9 cellular contexts compared by ENCODE assay signal in the genomic region with DNA sequence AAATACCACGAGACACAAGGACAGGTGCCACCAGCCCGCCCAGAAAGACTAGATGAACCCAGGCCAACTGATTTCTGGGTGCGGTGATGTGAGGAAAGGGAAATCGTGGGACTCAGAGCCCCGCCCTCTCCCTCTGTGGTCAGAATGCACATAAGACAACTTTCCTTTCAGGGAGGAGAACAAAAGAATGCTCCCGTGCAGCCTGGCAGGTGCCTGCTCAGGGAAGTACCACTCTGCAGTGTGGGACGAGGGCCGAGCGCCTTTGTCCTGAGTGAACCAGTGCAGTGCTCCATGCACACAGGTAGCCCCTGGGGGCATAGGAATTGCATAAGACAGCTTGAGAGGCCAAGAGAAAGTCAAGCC.
DNase-seq lines count a peak whose midpoint lies in the region; ATAC-seq and TF ChIP-seq lines count a peak whose summit lies in the region.
"Had no signal": no experiment of that assay in that cellular context is flagged by ENCODE, and none has a peak within 500 bp of the region (broad histone marks: within the 10 kb centered on the region; RNA-seq: fewer than 3 reads in every experiment).

No MANE protein-coding gene starts in this region.

- POLR2A ChIA-PET in activated CD8-positive, alpha-beta T cell treated with anti-CD3 and anti-CD28 coated beads for 36 hours (lab: Charles Lee), result interaction anchor here (0.9 to 11.1 kb wide), 3 partner anchors 18 to 399 kb away, joined by 4 to 251 read pairs (median 19); partner anchors contain the start of gene TRUB1

- H3K4me1 ChIP-seq in heart right ventricle, result peaks cover 16 to 69% (median 54%) of the 10 kb centered on the region in 9 donors

- peak in 3 of 8 donors; percentile 4 to 19 (median 4) for ATAC-seq in heart right ventricle
- peak; percentile 14 for ATAC-seq in activated CD8-positive, alpha-beta T cell treated with anti-CD3 and anti-CD28 coated beads for 36 hours
- ATAC-seq: PC-3 had no signal

- TF ChIP-seq CTCF in heart right ventricle (IDR thresholded peaks at IDR 0.05) (no peak), type B pancreatic cell (conservative IDR thresholded peaks at IDR 0.05) (no peak), GM13977 (IDR thresholded peaks at IDR 0.05; ENCODE audit: extremely low read depth, insufficient read depth, missing control alignments) (no peak)
- TF ChIP-seq CTCF in activated CD8-positive, alpha-beta T cell treated with anti-CD3 and anti-CD28 coated beads for 36 hours (IDR thresholded peaks at IDR 0.05), result no peak

- CTCF ChIA-PET in activated CD8-positive, alpha-beta T cell treated with anti-CD3 and anti-CD28 coated beads for 36 hours (lab: Charles Lee), result interaction anchor here (21.0 kb wide), 1 partner anchor 18 kb away, joined by 252 read pairs; no protein-coding TSS in a partner anchor

- no peak overlapping the region for H3K4me3 ChIP-seq in heart right ventricle

- H3K36me3 ChIP-seq in heart right ventricle, result peaks cover 0 to 71% (median 8%) of the 10 kb centered on the region in 9 donors

- H3K27ac ChIP-seq in heart right ventricle, result peak overlapping the region in 8 of 10 donors; percentile 42 to 87 (median 60)

- H3K9me3 Mint-ChIP-seq in activated CD8-positive, alpha-beta T cell treated with anti-CD3 and anti-CD28 coated beads for 36 hours, result no peaks in the 10 kb centered on the region
- H3K9me3 Mint-ChIP-seq in type B pancreatic cell, result no peaks in the 10 kb centered on the region

- H3K4me3 Mint-ChIP-seq in activated CD8-positive, alpha-beta T cell treated with anti-CD3 and anti-CD28 coated beads for 36 hours, result peak overlapping the region; percentile 70
- peak overlapping the region; percentile 44 for H3K4me3 Mint-ChIP-seq in type B pancreatic cell

- H3K9me3 ChIP-seq in heart right ventricle, result no peaks in the 10 kb centered on the region

- peaks cover 67% of the 10 kb centered on the region for H3K4me1 Mint-ChIP-seq in activated CD8-positive, alpha-beta T cell treated with anti-CD3 and anti-CD28 coated beads for 36 hours (ENCODE audit: low read depth)
- H3K4me1 Mint-ChIP-seq in type B pancreatic cell (ENCODE audit: unreplicated experiment), result peaks cover 13% of the 10 kb centered on the region

- no peaks in the 10 kb centered on the region for H3K27me3 ChIP-seq in heart right ventricle

- no peaks in the 10 kb centered on the region for H3K27me3 Mint-ChIP-seq in activated CD8-positive, alpha-beta T cell treated with anti-CD3 and anti-CD28 coated beads for 36 hours
- no peaks in the 10 kb centered on the region for H3K27me3 Mint-ChIP-seq in type B pancreatic cell

- DNase-seq in heart right ventricle, result no peak
- DNase-seq in cardiac septum (ENCODE audit: low spot score), result no peak
- peak; percentile 84 for DNase-seq in activated CD8-positive, alpha-beta T cell treated with anti-CD3 and anti-CD28 coated beads for 36 hours
- DNase-seq in iPS-NIHi11 (ENCODE audit: low spot score), result peak; percentile 60
- no peak for DNase-seq in type B pancreatic cell (ENCODE audit: extremely low spot score, unreplicated experiment)
- DNase-seq in GM13977 (ENCODE audit: low spot score), result no peak
- no peak for DNase-seq in NCI-H2081 treated with DMSO at 0.1 percent for 48 hours (lab: John Stamatoyannopoulos, UW)
- DNase-seq in NCI-H1105 (lab: John Stamatoyannopoulos, UW), result no peak
- DNase-seq: PC-3 had no signal

- in situ Hi-C loops in GM13977 (cut with MboI; ENCODE audit: low pct_unique_long_range_greater_than_20kb, low sequenced_read_pairs, unreplicated experiment), result no loop called here

- H3K27ac Mint-ChIP-seq in activated CD8-positive, alpha-beta T cell treated with anti-CD3 and anti-CD28 coated beads for 36 hours, result peak overlapping the region; percentile 100
- H3K27ac Mint-ChIP-seq in type B pancreatic cell, result peak overlapping the region; percentile 83

- peaks cover 2% of the 10 kb centered on the region for H3K36me3 Mint-ChIP-seq in activated CD8-positive, alpha-beta T cell treated with anti-CD3 and anti-CD28 coated beads for 36 hours (ENCODE audit: low read depth)
- no peaks in the 10 kb centered on the region for H3K36me3 Mint-ChIP-seq in type B pancreatic cell

- intact Hi-C loops in heart right ventricle (cut with DNase I), result no loop called here
- intact Hi-C loops in cardiac septum (cut with DNase I), result no loop called here
- intact Hi-C loops in activated CD8-positive, alpha-beta T cell treated with anti-CD3 and anti-CD28 coated beads for 36 hours (cut with micrococcal nuclease), result no loop called here

- 40 to 44% methylated on average over 9 of the region's 9 CpGs for WGBS in heart right ventricle, 2 donors

Comparison
In these comparisons a context has a peak if more than half of its experiments do, and no peak if none do; other contexts are left out.
1. DNase-seq: peak in activated CD8-positive, alpha-beta T cell treated with anti-CD3 and anti-CD28 coated beads for 36 hours (single experiment) and iPS-NIHi11 (single experiment); none in heart right ventricle (0 of 2), cardiac septum (single experiment), type B pancreatic cell (single experiment), GM13977 (single experiment), NCI-H2081 treated with DMSO at 0.1 percent for 48 hours (single experiment) and NCI-H1105 (single experiment).